Comparison of ENCODE assay signal across 14 cellular contexts in the genomic region with DNA sequence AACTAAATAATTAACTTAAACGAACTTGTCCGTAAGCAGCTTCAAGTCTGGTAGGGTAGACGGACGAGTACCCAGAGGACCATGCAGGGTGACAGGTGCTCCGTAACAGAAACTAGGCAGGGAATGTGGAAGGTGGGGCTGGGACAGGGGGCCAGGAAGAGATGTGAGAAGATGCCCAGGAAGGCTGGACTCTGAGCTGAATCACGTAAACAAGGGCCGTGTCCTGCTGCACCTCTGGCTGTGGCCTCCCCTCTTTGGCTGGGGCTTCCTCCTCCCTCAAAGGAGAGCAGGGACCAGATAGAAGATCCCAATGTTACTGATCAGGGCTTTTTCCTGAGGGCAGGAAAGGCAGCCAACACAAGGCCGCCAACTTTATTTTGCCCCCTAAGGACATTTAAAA.
"Had no signal": no experiment of that assay in that cellular context is flagged by ENCODE, and none has a peak within 500 bp of the region (broad histone marks: within the 10 kb centered on the region; RNA-seq: fewer than 3 reads in every experiment).

No MANE protein-coding gene starts in this region.

- H3K4me3 Mint-ChIP-seq: activated T-helper 17 cell treated with anti-CD3 and anti-CD28 coated beads, Interleukin-2, amount 50 U/mL, for 72 hours; memory B cell; stimulated activated naive B cell treated with anti-CD40 and anti-IgM and Interleukin-4, amounts not matched to agents 10 μg/mL and 1 μg/mL and 100 μg/mL, for 72 hours had no signal

- H3K27me3 Mint-ChIP-seq: activated T-helper 17 cell treated with anti-CD3 and anti-CD28 coated beads, Interleukin-2, amount 50 U/mL, for 72 hours; memory B cell; stimulated activated naive B cell treated with anti-CD40 and anti-IgM and Interleukin-4, amounts not matched to agents 10 μg/mL and 1 μg/mL and 100 μg/mL, for 72 hours had no signal

- H3K27me3 ChIP-seq: hepatocyte, ovary, tibial nerve had no signal

- H3K4me2 ChIP-seq: hepatocyte had no signal

- H3K36me3 ChIP-seq: ovary, tibial nerve had no signal

- H3K27ac Mint-ChIP-seq: activated T-helper 17 cell treated with anti-CD3 and anti-CD28 coated beads, Interleukin-2, amount 50 U/mL, for 72 hours; memory B cell; stimulated activated naive B cell treated with anti-CD40 and anti-IgM and Interleukin-4, amounts not matched to agents 10 μg/mL and 1 μg/mL and 100 μg/mL, for 72 hours had no signal

- H3K27ac ChIP-seq: hepatocyte, ovary, tibial nerve had no signal

- H3K9me3 ChIP-seq: ovary, tibial nerve had no signal

- H3K9me3 Mint-ChIP-seq: activated T-helper 17 cell treated with anti-CD3 and anti-CD28 coated beads, Interleukin-2, amount 50 U/mL, for 72 hours; memory B cell; stimulated activated naive B cell treated with anti-CD40 and anti-IgM and Interleukin-4, amounts not matched to agents 10 μg/mL and 1 μg/mL and 100 μg/mL, for 72 hours had no signal

- DNase-seq: activated CD4-positive, CD25-positive, alpha-beta regulatory T cell treated with anti-CD3 and anti-CD28 coated beads, Interleukin-2, amount 50 U/mL, for 72 hours; activated naive CD4-positive, alpha-beta T cell treated with Interleukin-2 at 50 U/mL for 16 hours; cerebellar nuclear complex; effector CD8-positive, alpha-beta T cell; left ventricle myocardium superior; ovary; stimulated activated CD4-positive, alpha-beta T cell treated with anti-CD3 and anti-CD28 coated beads, Interleukin-15, amount 100 ng/mL, for 24 hours; stimulated activated CD4-positive, alpha-beta T cell treated with anti-CD3 and anti-CD28 coated beads, Interleukin-4, amount 100 ng/mL, for 1 hour; stimulated activated naive B cell treated with anti-CD40 and anti-IgM and Interleukin-4, amounts not matched to agents 10 μg/mL and 1 μg/mL and 100 μg/mL, for 72 hours; T-helper 2 cell had no signal

- H3K4me3 ChIP-seq: hepatocyte, ovary, tibial nerve had no signal
